ENCODE assay signal across 1 cellular context in the genomic region with DNA sequence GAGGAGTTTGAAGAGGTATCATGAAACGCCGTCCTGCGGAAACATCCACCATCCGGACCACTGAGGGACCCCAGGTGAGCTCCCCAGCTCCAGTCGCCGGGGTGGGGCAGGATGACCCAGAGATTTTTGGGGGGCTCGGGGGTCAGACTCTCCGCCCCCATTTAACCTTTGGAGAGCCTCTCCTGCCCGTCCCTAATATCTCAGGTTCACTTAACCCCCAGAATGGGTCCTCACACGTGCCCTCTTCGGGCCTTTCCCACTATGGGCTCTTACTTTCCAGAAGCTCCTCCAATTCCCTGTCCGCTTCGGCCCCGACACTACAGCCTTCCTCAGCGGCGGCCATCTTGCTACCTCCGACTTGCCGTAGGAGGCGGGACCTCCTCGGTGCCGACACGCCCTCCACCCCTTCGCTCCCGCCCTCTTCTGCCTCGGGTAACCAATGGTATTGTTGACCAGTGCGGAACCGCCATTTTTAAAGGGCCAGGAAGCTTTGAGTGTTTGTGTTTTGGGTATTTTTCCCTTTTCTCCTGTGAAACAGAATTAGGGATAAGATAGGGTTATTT.
TF ChIP-seq lines count a peak whose summit lies in the region.

A gene with protein sequence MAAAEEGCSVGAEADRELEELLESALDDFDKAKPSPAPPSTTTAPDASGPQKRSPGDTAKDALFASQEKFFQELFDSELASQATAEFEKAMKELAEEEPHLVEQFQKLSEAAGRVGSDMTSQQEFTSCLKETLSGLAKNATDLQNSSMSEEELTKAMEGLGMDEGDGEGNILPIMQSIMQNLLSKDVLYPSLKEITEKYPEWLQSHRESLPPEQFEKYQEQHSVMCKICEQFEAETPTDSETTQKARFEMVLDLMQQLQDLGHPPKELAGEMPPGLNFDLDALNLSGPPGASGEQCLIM (minus strand): TSS at position 352 of the 563 bp plus-strand sequence. CDS start 9 bp downstream, at position 343.

TF ChIP-seq in HepG2, 621 proteins besides CTCF, POLR2A, EP300 and RAD21 (continued from another document):
- TF ChIP-seq, protein P1, sequence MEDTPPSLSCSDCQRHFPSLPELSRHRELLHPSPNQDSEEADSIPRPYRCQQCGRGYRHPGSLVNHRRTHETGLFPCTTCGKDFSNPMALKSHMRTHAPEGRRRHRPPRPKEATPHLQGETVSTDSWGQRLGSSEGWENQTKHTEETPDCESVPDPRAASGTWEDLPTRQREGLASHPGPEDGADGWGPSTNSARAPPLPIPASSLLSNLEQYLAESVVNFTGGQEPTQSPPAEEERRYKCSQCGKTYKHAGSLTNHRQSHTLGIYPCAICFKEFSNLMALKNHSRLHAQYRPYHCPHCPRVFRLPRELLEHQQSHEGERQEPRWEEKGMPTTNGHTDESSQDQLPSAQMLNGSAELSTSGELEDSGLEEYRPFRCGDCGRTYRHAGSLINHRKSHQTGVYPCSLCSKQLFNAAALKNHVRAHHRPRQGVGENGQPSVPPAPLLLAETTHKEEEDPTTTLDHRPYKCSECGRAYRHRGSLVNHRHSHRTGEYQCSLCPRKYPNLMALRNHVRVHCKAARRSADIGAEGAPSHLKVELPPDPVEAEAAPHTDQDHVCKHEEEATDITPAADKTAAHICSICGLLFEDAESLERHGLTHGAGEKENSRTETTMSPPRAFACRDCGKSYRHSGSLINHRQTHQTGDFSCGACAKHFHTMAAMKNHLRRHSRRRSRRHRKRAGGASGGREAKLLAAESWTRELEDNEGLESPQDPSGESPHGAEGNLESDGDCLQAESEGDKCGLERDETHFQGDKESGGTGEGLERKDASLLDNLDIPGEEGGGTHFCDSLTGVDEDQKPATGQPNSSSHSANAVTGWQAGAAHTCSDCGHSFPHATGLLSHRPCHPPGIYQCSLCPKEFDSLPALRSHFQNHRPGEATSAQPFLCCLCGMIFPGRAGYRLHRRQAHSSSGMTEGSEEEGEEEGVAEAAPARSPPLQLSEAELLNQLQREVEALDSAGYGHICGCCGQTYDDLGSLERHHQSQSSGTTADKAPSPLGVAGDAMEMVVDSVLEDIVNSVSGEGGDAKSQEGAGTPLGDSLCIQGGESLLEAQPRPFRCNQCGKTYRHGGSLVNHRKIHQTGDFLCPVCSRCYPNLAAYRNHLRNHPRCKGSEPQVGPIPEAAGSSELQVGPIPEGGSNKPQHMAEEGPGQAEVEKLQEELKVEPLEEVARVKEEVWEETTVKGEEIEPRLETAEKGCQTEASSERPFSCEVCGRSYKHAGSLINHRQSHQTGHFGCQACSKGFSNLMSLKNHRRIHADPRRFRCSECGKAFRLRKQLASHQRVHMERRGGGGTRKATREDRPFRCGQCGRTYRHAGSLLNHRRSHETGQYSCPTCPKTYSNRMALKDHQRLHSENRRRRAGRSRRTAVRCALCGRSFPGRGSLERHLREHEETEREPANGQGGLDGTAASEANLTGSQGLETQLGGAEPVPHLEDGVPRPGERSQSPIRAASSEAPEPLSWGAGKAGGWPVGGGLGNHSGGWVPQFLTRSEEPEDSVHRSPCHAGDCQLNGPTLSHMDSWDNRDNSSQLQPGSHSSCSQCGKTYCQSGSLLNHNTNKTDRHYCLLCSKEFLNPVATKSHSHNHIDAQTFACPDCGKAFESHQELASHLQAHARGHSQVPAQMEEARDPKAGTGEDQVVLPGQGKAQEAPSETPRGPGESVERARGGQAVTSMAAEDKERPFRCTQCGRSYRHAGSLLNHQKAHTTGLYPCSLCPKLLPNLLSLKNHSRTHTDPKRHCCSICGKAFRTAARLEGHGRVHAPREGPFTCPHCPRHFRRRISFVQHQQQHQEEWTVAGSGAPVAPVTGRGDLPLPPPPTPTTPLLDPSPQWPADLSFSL (CRISPR knock-in tag; IDR thresholded peaks at IDR 0.05), result no peak
- TF ChIP-seq, protein P2, sequence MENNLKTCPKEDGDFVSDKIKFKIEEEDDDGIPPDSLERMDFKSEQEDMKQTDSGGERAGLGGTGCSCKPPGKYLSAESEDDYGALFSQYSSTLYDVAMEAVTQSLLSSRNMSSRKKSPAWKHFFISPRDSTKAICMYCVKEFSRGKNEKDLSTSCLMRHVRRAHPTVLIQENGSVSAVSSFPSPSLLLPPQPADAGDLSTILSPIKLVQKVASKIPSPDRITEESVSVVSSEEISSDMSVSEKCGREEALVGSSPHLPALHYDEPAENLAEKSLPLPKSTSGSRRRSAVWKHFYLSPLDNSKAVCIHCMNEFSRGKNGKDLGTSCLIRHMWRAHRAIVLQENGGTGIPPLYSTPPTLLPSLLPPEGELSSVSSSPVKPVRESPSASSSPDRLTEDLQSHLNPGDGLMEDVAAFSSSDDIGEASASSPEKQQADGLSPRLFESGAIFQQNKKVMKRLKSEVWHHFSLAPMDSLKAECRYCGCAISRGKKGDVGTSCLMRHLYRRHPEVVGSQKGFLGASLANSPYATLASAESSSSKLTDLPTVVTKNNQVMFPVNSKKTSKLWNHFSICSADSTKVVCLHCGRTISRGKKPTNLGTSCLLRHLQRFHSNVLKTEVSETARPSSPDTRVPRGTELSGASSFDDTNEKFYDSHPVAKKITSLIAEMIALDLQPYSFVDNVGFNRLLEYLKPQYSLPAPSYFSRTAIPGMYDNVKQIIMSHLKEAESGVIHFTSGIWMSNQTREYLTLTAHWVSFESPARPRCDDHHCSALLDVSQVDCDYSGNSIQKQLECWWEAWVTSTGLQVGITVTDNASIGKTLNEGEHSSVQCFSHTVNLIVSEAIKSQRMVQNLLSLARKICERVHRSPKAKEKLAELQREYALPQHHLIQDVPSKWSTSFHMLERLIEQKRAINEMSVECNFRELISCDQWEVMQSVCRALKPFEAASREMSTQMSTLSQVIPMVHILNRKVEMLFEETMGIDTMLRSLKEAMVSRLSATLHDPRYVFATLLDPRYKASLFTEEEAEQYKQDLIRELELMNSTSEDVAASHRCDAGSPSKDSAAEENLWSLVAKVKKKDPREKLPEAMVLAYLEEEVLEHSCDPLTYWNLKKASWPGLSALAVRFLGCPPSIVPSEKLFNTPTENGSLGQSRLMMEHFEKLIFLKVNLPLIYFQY (CRISPR knock-in tag; IDR thresholded peaks at IDR 0.05; ENCODE audit: borderline replicate concordance), result no peak
- TF ChIP-seq, protein P3, sequence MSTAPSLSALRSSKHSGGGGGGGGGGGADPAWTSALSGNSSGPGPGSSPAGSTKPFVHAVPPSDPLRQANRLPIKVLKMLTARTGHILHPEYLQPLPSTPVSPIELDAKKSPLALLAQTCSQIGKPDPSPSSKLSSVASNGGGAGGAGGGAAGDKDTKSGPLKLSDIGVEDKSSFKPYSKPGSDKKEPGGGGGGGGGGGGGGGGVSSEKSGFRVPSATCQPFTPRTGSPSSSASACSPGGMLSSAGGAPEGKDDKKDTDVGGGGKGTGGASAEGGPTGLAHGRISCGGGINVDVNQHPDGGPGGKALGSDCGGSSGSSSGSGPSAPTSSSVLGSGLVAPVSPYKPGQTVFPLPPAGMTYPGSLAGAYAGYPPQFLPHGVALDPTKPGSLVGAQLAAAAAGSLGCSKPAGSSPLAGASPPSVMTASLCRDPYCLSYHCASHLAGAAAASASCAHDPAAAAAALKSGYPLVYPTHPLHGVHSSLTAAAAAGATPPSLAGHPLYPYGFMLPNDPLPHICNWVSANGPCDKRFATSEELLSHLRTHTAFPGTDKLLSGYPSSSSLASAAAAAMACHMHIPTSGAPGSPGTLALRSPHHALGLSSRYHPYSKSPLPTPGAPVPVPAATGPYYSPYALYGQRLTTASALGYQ (CRISPR knock-in tag; IDR thresholded peaks at IDR 0.05), result no peak
- no peak for TF ChIP-seq ZNF251 (CRISPR knock-in tag; IDR thresholded peaks at IDR 0.05)
- TF ChIP-seq AGO1 (IDR thresholded peaks at IDR 0.05; ENCODE audit: low read depth, low read length, poor library complexity, severe bottlenecking), result no peak
- no peak for TF ChIP-seq GABPA (IDR thresholded peaks at IDR 0.05; ENCODE audit: low read depth, low read length)
- peak; percentile 61 for TF ChIP-seq GABPA (CRISPR knock-in tag; IDR thresholded peaks at IDR 0.05; ENCODE audit: low read depth)
- TF ChIP-seq ZNF142 (CRISPR knock-in tag; IDR thresholded peaks at IDR 0.05), result no peak
- TF ChIP-seq ATAD3A (CRISPR knock-in tag; IDR thresholded peaks at IDR 0.05), result no peak
- TF ChIP-seq ZNF556 (CRISPR knock-in tag; IDR thresholded peaks at IDR 0.05; ENCODE audit: borderline replicate concordance), result no peak
- TF ChIP-seq, protein P4, sequence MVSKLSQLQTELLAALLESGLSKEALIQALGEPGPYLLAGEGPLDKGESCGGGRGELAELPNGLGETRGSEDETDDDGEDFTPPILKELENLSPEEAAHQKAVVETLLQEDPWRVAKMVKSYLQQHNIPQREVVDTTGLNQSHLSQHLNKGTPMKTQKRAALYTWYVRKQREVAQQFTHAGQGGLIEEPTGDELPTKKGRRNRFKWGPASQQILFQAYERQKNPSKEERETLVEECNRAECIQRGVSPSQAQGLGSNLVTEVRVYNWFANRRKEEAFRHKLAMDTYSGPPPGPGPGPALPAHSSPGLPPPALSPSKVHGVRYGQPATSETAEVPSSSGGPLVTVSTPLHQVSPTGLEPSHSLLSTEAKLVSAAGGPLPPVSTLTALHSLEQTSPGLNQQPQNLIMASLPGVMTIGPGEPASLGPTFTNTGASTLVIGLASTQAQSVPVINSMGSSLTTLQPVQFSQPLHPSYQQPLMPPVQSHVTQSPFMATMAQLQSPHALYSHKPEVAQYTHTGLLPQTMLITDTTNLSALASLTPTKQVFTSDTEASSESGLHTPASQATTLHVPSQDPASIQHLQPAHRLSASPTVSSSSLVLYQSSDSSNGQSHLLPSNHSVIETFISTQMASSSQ (IDR thresholded peaks at IDR 0.05; ENCODE audit: low read depth), result no peak
- TF ChIP-seq, protein P4 (CRISPR knock-in tag; IDR thresholded peaks at IDR 0.05; ENCODE audit: borderline replicate concordance), result no peak
- TF ChIP-seq TCF7 (IDR thresholded peaks at IDR 0.05; ENCODE audit: low read depth), result no peak
- TF ChIP-seq RBFOX2 (IDR thresholded peaks at IDR 0.05; ENCODE audit: low read depth, low read length), result peak; percentile 53
- TF ChIP-seq, protein P5, sequence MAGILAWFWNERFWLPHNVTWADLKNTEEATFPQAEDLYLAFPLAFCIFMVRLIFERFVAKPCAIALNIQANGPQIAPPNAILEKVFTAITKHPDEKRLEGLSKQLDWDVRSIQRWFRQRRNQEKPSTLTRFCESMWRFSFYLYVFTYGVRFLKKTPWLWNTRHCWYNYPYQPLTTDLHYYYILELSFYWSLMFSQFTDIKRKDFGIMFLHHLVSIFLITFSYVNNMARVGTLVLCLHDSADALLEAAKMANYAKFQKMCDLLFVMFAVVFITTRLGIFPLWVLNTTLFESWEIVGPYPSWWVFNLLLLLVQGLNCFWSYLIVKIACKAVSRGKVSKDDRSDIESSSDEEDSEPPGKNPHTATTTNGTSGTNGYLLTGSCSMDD (CRISPR knock-in tag; IDR thresholded peaks at IDR 0.05), result no peak
TF ChIP-seq in HepG2: peak in this region for 152.
